In genomic region chr5:168939131-168939530, GRCh38 we compare ENCODE assay signal across 25 cellular contexts.
"Had no signal": no experiment of that assay in that cellular context is flagged by ENCODE, and none has a peak within 500 bp of the region (broad histone marks: within the 10 kb centered on the region; RNA-seq: fewer than 3 reads in every experiment).

No MANE protein-coding gene starts in this region.

- H3K4me3 Mint-ChIP-seq: activated CD4-positive, alpha-beta memory T cell treated with anti-CD3 and anti-CD28 coated beads for 36 hours; activated CD4-positive, alpha-beta T cell treated with anti-CD3 and anti-CD28 coated beads, Interleukin-2, amount 10 ng/mL, durations not matched to agents 24 days and 14 days; activated naive CD8-positive, alpha-beta T cell treated with anti-CD3 and anti-CD28 coated beads, Interleukin-2, amount 50 U/mL, for 24 hours; immature natural killer cell; naive thymus-derived CD8-positive, alpha-beta T cell; neural progenitor cell had no signal

- ATAC-seq: activated naive CD8-positive, alpha-beta T cell treated with anti-CD3 and anti-CD28 coated beads, Interleukin-2, amount 50 U/mL, for 24 hours; left colon; naive thymus-derived CD8-positive, alpha-beta T cell; stimulated activated naive CD8-positive, alpha-beta T cell treated with anti-CD3 and anti-CD28 coated beads, Interleukin-15, Interleukin-2, amounts not matched to agents 100 U/mL and 50 U/mL, for 24 hours had no signal

- H3K36me3 Mint-ChIP-seq: activated CD4-positive, alpha-beta memory T cell treated with anti-CD3 and anti-CD28 coated beads for 36 hours; immature natural killer cell; naive thymus-derived CD8-positive, alpha-beta T cell; neural progenitor cell had no signal

- H3K27ac Mint-ChIP-seq: activated CD4-positive, alpha-beta memory T cell treated with anti-CD3 and anti-CD28 coated beads for 36 hours; activated CD4-positive, alpha-beta T cell treated with anti-CD3 and anti-CD28 coated beads, Interleukin-2, amount 10 ng/mL, durations not matched to agents 24 days and 14 days; activated naive CD8-positive, alpha-beta T cell treated with anti-CD3 and anti-CD28 coated beads, Interleukin-2, amount 50 U/mL, for 24 hours; immature natural killer cell; naive thymus-derived CD8-positive, alpha-beta T cell; neural progenitor cell had no signal

- H3K9me3 Mint-ChIP-seq: activated CD4-positive, alpha-beta memory T cell treated with anti-CD3 and anti-CD28 coated beads for 36 hours; activated CD4-positive, alpha-beta T cell treated with anti-CD3 and anti-CD28 coated beads, Interleukin-2, amount 10 ng/mL, durations not matched to agents 24 days and 14 days; activated naive CD8-positive, alpha-beta T cell treated with anti-CD3 and anti-CD28 coated beads, Interleukin-2, amount 50 U/mL, for 24 hours; immature natural killer cell; naive thymus-derived CD8-positive, alpha-beta T cell; neural progenitor cell had no signal

- H3K4me1 Mint-ChIP-seq: activated CD4-positive, alpha-beta T cell treated with anti-CD3 and anti-CD28 coated beads, Interleukin-2, amount 10 ng/mL, durations not matched to agents 24 days and 14 days; immature natural killer cell; naive thymus-derived CD8-positive, alpha-beta T cell had no signal

- H3K27me3 Mint-ChIP-seq: naive thymus-derived CD8-positive, alpha-beta T cell had no signal

- H3K4me3 ChIP-seq: colonic mucosa, dorsolateral prefrontal cortex, neural progenitor cell, right atrium auricular region, testis, transverse colon had no signal

- DNase-seq: activated CD4-positive, alpha-beta memory T cell treated with anti-CD3 and anti-CD28 coated beads for 36 hours; activated CD4-positive, alpha-beta T cell treated with anti-CD3 and anti-CD28 coated beads, Interleukin-2, amount 10 ng/mL, durations not matched to agents 24 days and 14 days; activated CD4-positive, CD25-positive, alpha-beta regulatory T cell treated with anti-CD3 and anti-CD28 coated beads, Interleukin-2, amount 50 U/mL, for 72 hours; activated CD8-positive, alpha-beta memory T cell treated with anti-CD3 and anti-CD28 coated beads, Interleukin-2, amount 50 U/mL, for 4 hours; activated gamma-delta T cell; activated naive CD4-positive, alpha-beta T cell treated with anti-CD3 and anti-CD28 coated beads, Interleukin-2, amount 50 U/mL, for 16 hours; activated naive CD8-positive, alpha-beta T cell treated with anti-CD3 and anti-CD28 coated beads, Interleukin-2, amount 50 U/mL, for 24 hours; activated T-cell treated with anti-CD3 and anti-CD28 coated beads, Interleukin-2, amount 50 U/mL, for 1 hour; colonic mucosa; dorsolateral prefrontal cortex; effector memory CD4-positive, alpha-beta T cell; head of caudate nucleus; hypothalamus; immature natural killer cell; kidney; left colon; naive thymus-derived CD8-positive, alpha-beta T cell; occipital lobe; stimulated activated CD4-positive, alpha-beta T cell treated with anti-CD3 and anti-CD28 coated beads, Interleukin-2, amount 100 ng/mL, for 48 hours; stimulated activated naive CD8-positive, alpha-beta T cell treated with anti-CD3 and anti-CD28 coated beads, Interleukin-15, Interleukin-2, amounts not matched to agents 100 U/mL and 50 U/mL, for 24 hours; T-helper 1 cell; testis; transverse colon had no signal
